In genomic region chr5:13833440-13833839, GRCh38 we compare ENCODE assay signal across 21 cellular contexts.
DNase-seq lines count a peak whose midpoint lies in the region; ATAC-seq, FAIRE-seq and TF ChIP-seq lines count a peak whose summit lies in the region.
"Had no signal": no experiment of that assay in that cellular context is flagged by ENCODE, and none has a peak within 500 bp of the region (broad histone marks: within the 10 kb centered on the region; RNA-seq: fewer than 3 reads in every experiment).

No MANE protein-coding gene starts in this region.

- H3K79me2 ChIP-seq in K562 (ENCODE audit: control insufficient read depth, insufficient read depth, low read length) (no peaks in the 10 kb centered on the region), mesendoderm (ENCODE audit: control insufficient read depth, insufficient read depth, low read length) (no peaks in the 10 kb centered on the region)

- no peak overlapping the region for H2BK120ac ChIP-seq in mesendoderm (ENCODE audit: low read depth, low read length)

- H3K36me3 ChIP-seq in cardiac muscle cell (no peaks in the 10 kb centered on the region), K562 (ENCODE audit: control insufficient read depth, insufficient read depth, low read length) (no peaks in the 10 kb centered on the region), mesendoderm (ENCODE audit: control insufficient read depth, insufficient read depth, low read length) (no peaks in the 10 kb centered on the region)
- H3K36me3 ChIP-seq: BLaER1 had no signal

- TF ChIP-seq POLR2A in K562 (conservative IDR thresholded peaks at IDR 0.05): no peak

- H3K4ac ChIP-seq in mesendoderm (ENCODE audit: low read depth, low read length): no peak overlapping the region

- H3K9me1 ChIP-seq in K562 (ENCODE audit: control insufficient read depth, insufficient read depth, low read length): no peaks in the 10 kb centered on the region

- H3K9me3 ChIP-seq in cardiac muscle cell (ENCODE audit: low read depth): no peaks in the 10 kb centered on the region
- peaks cover 3% of the 10 kb centered on the region; the same call in 1 of the 2 replicates for H3K9me3 ChIP-seq in K562 (replicated peaks; ENCODE audit: control insufficient read depth, insufficient read depth, low read depth, low read length)
- H3K9me3 ChIP-seq: Caco-2 had no signal

- H3K27ac ChIP-seq in cardiac muscle cell: peak overlapping the region; percentile 72
- no peak overlapping the region for H3K27ac ChIP-seq in K562 (ENCODE audit: extremely low read depth, low read depth, low read length)
- H3K27ac ChIP-seq in mesendoderm (ENCODE audit: low read depth, low read length): no peak overlapping the region
- H3K27ac ChIP-seq: BLaER1, C4-2B, GM23248 had no signal

- H3K18ac ChIP-seq in mesendoderm (ENCODE audit: low read length): no peak overlapping the region

- no peaks in the 10 kb centered on the region for H3K27me3 ChIP-seq in cardiac muscle cell
- H3K27me3 ChIP-seq in K562 (ENCODE audit: control insufficient read depth in 2 of 2, insufficient read depth in 2 of 2, low read length in 2 of 2): no peaks in the 10 kb centered on the region
- H3K27me3 ChIP-seq in mesendoderm (ENCODE audit: insufficient read depth, low read length, poor library complexity): no peaks in the 10 kb centered on the region
- H3K27me3 ChIP-seq: BLaER1 had no signal

- no peak for TF ChIP-seq EP300 in K562 (IDR thresholded peaks at IDR 0.05; ENCODE audit: low read length)

- in situ Hi-C loops in K562 (cut with MboI): no loop called here

- ATAC-seq in left ventricle myocardium superior (no peak), K562 (no peak), HG03469 (IDR thresholded peaks at IDR 0.05; ENCODE audit: unreplicated experiment) (no peak), GM18868 (IDR thresholded peaks at IDR 0.05; ENCODE audit: unreplicated experiment) (no peak)
- ATAC-seq: CD8-positive, alpha-beta T cell; GM12878; HCT116 had no signal

- no peak overlapping the region for H2BK15ac ChIP-seq in mesendoderm (replicated peaks; ENCODE audit: low read depth)

- TF ChIP-seq CTCF in cardiac muscle cell (IDR thresholded peaks at IDR 0.05; ENCODE audit: low read depth, low read length) (no peak), LNCaP clone FGC (IDR thresholded peaks at IDR 0.05; ENCODE audit: control insufficient read depth, extremely low read depth, insufficient read depth) (0 out of 2 replicates have a peak, but pooled peaks have one; percentile 18), K562 (IDR thresholded peaks at IDR 0.05 in 2 of 3, conservative IDR thresholded peaks at IDR 0.05 in 1 of 3; ENCODE audit: insufficient read depth in 2 of 3, low read depth in 1 of 3, low read length in 3 of 3) (no peak)

- H3K23ac ChIP-seq in mesendoderm (ENCODE audit: low read length): no peak overlapping the region

- no peak overlapping the region for H4K5ac ChIP-seq in mesendoderm (ENCODE audit: low read length)

- no peak overlapping the region for H4K8ac ChIP-seq in mesendoderm (ENCODE audit: low read depth, low read length)

- intact Hi-C loops in left ventricle myocardium superior (cut with micrococcal nuclease) (no loop called here), K562 (cut with micrococcal nuclease) (no loop called here)

- H3K9ac ChIP-seq in K562 (ENCODE audit: insufficient read depth in 1 of 2, low read depth in 2 of 2, low read length in 2 of 2): no peak overlapping the region
- H3K9ac ChIP-seq in mesendoderm (ENCODE audit: low read length): no peak overlapping the region
- H3K9ac ChIP-seq: BLaER1, GM23248 had no signal

- H3K4me3 ChIP-seq in cardiac muscle cell (no peak overlapping the region), LNCaP clone FGC (ENCODE audit: low read depth, low read length) (no peak overlapping the region), K562 (no peak overlapping the region), mesendoderm (ENCODE audit: low read length) (no peak overlapping the region)
- H3K4me3 ChIP-seq: BLaER1, GM12878, GM23248 had no signal

- no peak overlapping the region for H3K56ac ChIP-seq in mesendoderm (ENCODE audit: low read length)

- H3K4me2 ChIP-seq in K562 (ENCODE audit: insufficient read depth, low read length): no peak overlapping the region
- no peak overlapping the region for H3K4me2 ChIP-seq in mesendoderm (ENCODE audit: low read length)
- H3K4me2 ChIP-seq: BLaER1 had no signal

- H3K4me1 ChIP-seq in cardiac muscle cell (ENCODE audit: low read depth) (peaks cover 6% of the 10 kb centered on the region), K562 (replicated peaks in 1 of 2; ENCODE audit: control insufficient read depth in 2 of 2, insufficient read depth in 2 of 2, low read length in 2 of 2) (no peaks in the 10 kb centered on the region), mesendoderm (ENCODE audit: control insufficient read depth, low read depth, low read length) (no peaks in the 10 kb centered on the region)
- H3K4me1 ChIP-seq: BLaER1, Caco-2 had no signal

- POLR2A ChIA-PET in K562 (lab: Yijun Ruan, JAX): no interaction called here

- DNase-seq in cardiac muscle cell (ENCODE audit: low read depth in 1 of 2, low spot score in 1 of 2) (peak in 1 of 2 donors; percentile 60), left ventricle myocardium superior (no peak), LNCaP clone FGC (ENCODE audit: low read depth) (no peak), K562 (ENCODE audit: extremely low read depth in 1 of 4, low spot score in 3 of 4) (no peak), mesendoderm (peak; percentile 21), glomerular visceral epithelial cell (ENCODE audit: extremely low spot score) (no peak)
- DNase-seq: 8988T; Caco-2; CD4-positive, CD25-positive, alpha-beta regulatory T cell; CD8-positive, alpha-beta T cell; DMS153; DND-41; GDM1; GM23248; H9 had no signal

- TF ChIP-seq RAD21 in K562 (CRISPR knock-in tag; conservative IDR thresholded peaks at IDR 0.05 in 1 of 2, IDR thresholded peaks at IDR 0.05 in 1 of 2): no peak

- H4K20me1 ChIP-seq in K562 (replicated peaks; ENCODE audit: control insufficient read depth, insufficient read depth, low read length): no peaks in the 10 kb centered on the region
- H4K20me1 ChIP-seq: BLaER1 had no signal

- H2BK5ac ChIP-seq in mesendoderm (ENCODE audit: low read length): no peak overlapping the region

- H3K79me1 ChIP-seq in mesendoderm (ENCODE audit: low read length): no peaks in the 10 kb centered on the region

- WGBS in K562 (ENCODE audit: insufficient coverage, low coverage, missing lambda C conversion rate): 0% methylated on average over 3 of the region's 3 CpGs
- no CpG with 5 or more reads among the region's 3 CpGs for WGBS in mesendoderm (ENCODE audit: extremely low coverage, insufficient coverage, low lambda C conversion rate)

- no peak for FAIRE-seq in K562 (lab: Jason Lieb, UNC)
- FAIRE-seq: GM12878 had no signal

- no TSS peak for BruUV-seq in K562 (replicated peaks; lab: Mats Ljungman, UMichigan)

- no peak overlapping the region for H2AK5ac ChIP-seq in mesendoderm (ENCODE audit: low read length)

- CTCF ChIA-PET in K562 (lab: Yijun Ruan, JAX; ENCODE audit: low intra/inter-chr PET ratio): no interaction called here

- no peak overlapping the region for H2AFZ ChIP-seq in K562 (ENCODE audit: low read depth, low read length)
- H2AFZ ChIP-seq: GM23248 had no signal

TF ChIP-seq in K562, 482 proteins besides CTCF, POLR2A, EP300 and RAD21:
- TF ChIP-seq ZNF316 (IDR thresholded peaks at IDR 0.05) (peak; percentile 58; the same call in 1 of the 2 replicates), HES1 (IDR thresholded peaks at IDR 0.05; ENCODE audit: low read depth) (no peak), BDP1 (IDR thresholded peaks at IDR 0.05; ENCODE audit: insufficient read depth, insufficient read length) (no peak), IFI16 (CRISPR knock-in tag; IDR thresholded peaks at IDR 0.05) (no peak), KDM2B (CRISPR knock-in tag; IDR thresholded peaks at IDR 0.05) (no peak), MAFG (tag; conservative IDR thresholded peaks at IDR 0.05) (peak; percentile 44), ZNF280B (CRISPR knock-in tag; IDR thresholded peaks at IDR 0.05) (no peak), ZKSCAN8 (CRISPR knock-in tag; IDR thresholded peaks at IDR 0.05) (no peak), C11orf30 (IDR thresholded peaks at IDR 0.05; ENCODE audit: low read depth) (peak; percentile 27; the same call in 1 of the 2 replicates)
